18 cellular contexts compared by ENCODE assay signal in genomic region chr17:82375359-82376041, GRCh38. TPM values are rescaled to one million over a fixed set of nuclear protein-coding genes. Genes with fewer than 3 reads are reported as not detected.
DNase-seq lines count a peak whose midpoint lies in the region; ATAC-seq, FAIRE-seq and TF ChIP-seq lines count a peak whose summit lies in the region.
"Had no signal": no experiment of that assay in that cellular context is flagged by ENCODE, and none has a peak within 500 bp of the region (broad histone marks: within the 10 kb centered on the region; RNA-seq: fewer than 3 reads in every experiment).

No MANE protein-coding gene starts in this region.

- H3K4me1 ChIP-seq in H1 (replicated peaks in 1 of 4; ENCODE audit: control insufficient read depth in 3 of 4, insufficient read depth in 4 of 4, low read length in 3 of 4): peaks cover 0 to 3% (median 0%) of the 10 kb centered on the region in 4 experiments; a peak in 2 of 7 replicates
- H3K4me1 ChIP-seq in osteoblast (ENCODE audit: insufficient read depth, low read length): no peaks in the 10 kb centered on the region
- peaks cover 0 to 21% (median 9%) of the 10 kb centered on the region in 3 donors for H3K4me1 ChIP-seq in gastroesophageal sphincter

- no peak overlapping the region for H3K4ac ChIP-seq in H1 (replicated peaks; ENCODE audit: insufficient read length, low read depth, low read length)

- H3K4me2 ChIP-seq in H1 (ENCODE audit: insufficient read depth in 1 of 2, low read depth in 2 of 2, low read length in 2 of 2) (peak overlapping the region in 1 of 2 experiments; percentile 56; a peak in 1 of 4 replicates), osteoblast (ENCODE audit: insufficient read depth, low read length) (no peak overlapping the region)
- H3K4me2 ChIP-seq: BLaER1 treated with 17β-estradiol and CSF1 and Interleukin-3, amounts not matched to agents 10 nM and 100 nM had no signal

- ATAC-seq in Right ventricle myocardium inferior (no peak), gastroesophageal sphincter (no peak)

- no peak overlapping the region for H2BK5ac ChIP-seq in H1 (ENCODE audit: low read depth, low read length)

- H3K14ac ChIP-seq in H1 (ENCODE audit: insufficient read length): no peak overlapping the region

- H3K79me2 ChIP-seq in H1 (ENCODE audit: control insufficient read depth in 1 of 2, insufficient read depth in 2 of 2, low read length in 2 of 2) (no peaks in the 10 kb centered on the region), osteoblast (ENCODE audit: insufficient read depth, low read length) (no peaks in the 10 kb centered on the region)

- CTCF ChIA-PET in H1 (lab: Charles Lee; ENCODE audit: partially characterized antibody): interaction anchor here (0.9 to 1.0 kb wide), 2 partner anchors 14 to 52 kb away, joined by 3 read pairs; no protein-coding TSS in a partner anchor

- no peak overlapping the region for H3K4me3 ChIP-seq in H7 (ENCODE audit: insufficient read depth, low read depth, low read length)
- H3K4me3 ChIP-seq in H1 (ENCODE audit: extremely low read depth in 1 of 4, insufficient read depth in 2 of 4, low read depth in 3 of 4, low read length in 4 of 4): peak overlapping the region in 1 of 4 experiments; percentile 30; a peak in 2 of 8 replicates
- H3K4me3 ChIP-seq in osteoblast (ENCODE audit: insufficient read depth, low read length): no peak overlapping the region
- H3K4me3 ChIP-seq in gastroesophageal sphincter: no peak overlapping the region
- H3K4me3 ChIP-seq: BLaER1 treated with 17β-estradiol and CSF1 and Interleukin-3, amounts not matched to agents 10 nM and 100 nM; GM23248 had no signal

- peaks cover 7% of the 10 kb centered on the region; the same call in 1 of the 2 replicates for H3K23me2 ChIP-seq in H1 (ENCODE audit: low read depth, low read length)

- H2AFZ ChIP-seq in H1 (ENCODE audit: low read length): no peak overlapping the region
- no peak overlapping the region for H2AFZ ChIP-seq in osteoblast (ENCODE audit: low read length)
- H2AFZ ChIP-seq: GM23248 had no signal

- H3K56ac ChIP-seq in H1 (replicated peaks; ENCODE audit: insufficient read length, low read depth, low read length): no peak overlapping the region

- DNase-seq in Right ventricle myocardium inferior (ENCODE audit: missing footprints): peak; percentile 46
- no peak for DNase-seq in cardiac septum (ENCODE audit: low spot score)
- DNase-seq in H7: peak; percentile 67
- no peak for DNase-seq in H1 (ENCODE audit: low read depth in 1 of 2, low spot score in 2 of 2)
- peak; percentile 74 for DNase-seq in osteoblast (ENCODE audit: insufficient read length, low spot score, missing footprints)
- DNase-seq in DMS79 (lab: John Stamatoyannopoulos, UW): no peak
- DNase-seq in GM13977 (ENCODE audit: low spot score): no peak
- DNase-seq: 8988T; AML-193; CD4-positive, CD25-positive, alpha-beta regulatory T cell; GM23248; HCEC 1CT had no signal

- no peak overlapping the region for H2AK5ac ChIP-seq in H1 (ENCODE audit: low read depth, low read length)

- H3K18ac ChIP-seq in H1 (ENCODE audit: extremely low read depth, low read length): no peak overlapping the region

- no peak overlapping the region for H3K23ac ChIP-seq in H1 (ENCODE audit: insufficient read length)

- in situ Hi-C loops in GM13977 (cut with MboI; ENCODE audit: low pct_unique_long_range_greater_than_20kb, low sequenced_read_pairs, unreplicated experiment): no loop called here

- no peak for TF ChIP-seq POLR2A in H1 (IDR thresholded peaks at IDR 0.05; ENCODE audit: control extremely low read depth in 1 of 2, low read depth in 2 of 2, low read length in 2 of 2)
- no peak for TF ChIP-seq POLR2A in gastroesophageal sphincter (IDR thresholded peaks at IDR 0.05)

- H2BK120ac ChIP-seq in H1 (replicated peaks; ENCODE audit: low read depth, low read length): no peak overlapping the region

- no peak for TF ChIP-seq RAD21 in H1 (IDR thresholded peaks at IDR 0.05 in 1 of 2, conservative IDR thresholded peaks at IDR 0.05 in 1 of 2; ENCODE audit: low read depth in 2 of 2, low read length in 2 of 2)

- H3K9me3 ChIP-seq in H1 (ENCODE audit: insufficient read depth in 2 of 2, low read depth in 1 of 2, low read length in 1 of 2): no peaks in the 10 kb centered on the region; a peak in 1 of 4 replicates
- H3K9me3 ChIP-seq in osteoblast (ENCODE audit: low read depth, low read length): no peaks in the 10 kb centered on the region
- no peaks in the 10 kb centered on the region for H3K9me3 ChIP-seq in gastroesophageal sphincter
- H3K9me3 ChIP-seq: BLaER1 treated with 17β-estradiol and CSF1 and Interleukin-3, amounts not matched to agents 10 nM and 100 nM had no signal

- WGBS in H1 (ENCODE audit: extremely low coverage in 1 of 2, insufficient coverage in 1 of 2, insufficient read length in 1 of 2, insufficient replicate concordance in 2 of 2, low coverage in 1 of 2, low lambda C conversion rate in 2 of 2, missing lambda C conversion rate in 1 of 2), 2 experiments: 87% methylated on average over 25 of the region's 46 CpGs; no CpG with 5 or more reads in 1 of the 2 experiments
- WGBS in gastroesophageal sphincter (ENCODE audit: low coverage in 1 of 2), 2 donors: no CpG with 5 or more reads among the region's 46 CpGs

- no peak overlapping the region for H3K27ac ChIP-seq in H1 (ENCODE audit: low read depth, low read length)
- no peak overlapping the region for H3K27ac ChIP-seq in osteoblast (ENCODE audit: low read depth, low read length)
- H3K27ac ChIP-seq in gastroesophageal sphincter: no peak overlapping the region
- H3K27ac ChIP-seq: BLaER1 treated with 17β-estradiol and CSF1 and Interleukin-3, amounts not matched to agents 10 nM and 100 nM; GM23248 had no signal

- H3K27me3 ChIP-seq in H7 (ENCODE audit: control insufficient read depth, insufficient read depth, low read length): peaks cover 21% of the 10 kb centered on the region
- peaks cover 29 to 55% (median 45%) of the 10 kb centered on the region in 4 experiments for H3K27me3 ChIP-seq in H1 (replicated peaks in 1 of 4; ENCODE audit: control insufficient read depth in 3 of 4, extremely low read depth in 1 of 4, insufficient read depth in 3 of 4, low read length in 3 of 4)
- H3K27me3 ChIP-seq in osteoblast (ENCODE audit: insufficient read depth, low read length): peaks cover 65% of the 10 kb centered on the region
- H3K27me3 ChIP-seq in gastroesophageal sphincter: peaks cover 96% of the 10 kb centered on the region

- H4K8ac ChIP-seq in H1 (ENCODE audit: extremely low read depth, insufficient read depth, low read length): peak overlapping the region; percentile 68; the same call in 1 of the 2 replicates

- TF ChIP-seq EP300 in H1 (IDR thresholded peaks at IDR 0.05; ENCODE audit: borderline replicate concordance in 1 of 2, low read depth in 2 of 2, low read length in 2 of 2) (no peak), gastroesophageal sphincter (IDR thresholded peaks at IDR 0.05) (no peak)

- no peaks in the 10 kb centered on the region for H3K79me1 ChIP-seq in H1 (ENCODE audit: low read depth, low read length)

- TF ChIP-seq CTCF in H1 (IDR thresholded peaks at IDR 0.05; ENCODE audit: control extremely low read depth in 1 of 3, insufficient read depth in 1 of 3, low read depth in 1 of 3, low read length in 3 of 3) (no peak), osteoblast (IDR thresholded peaks at IDR 0.05; ENCODE audit: extremely low read depth, low read depth, low read length) (no peak), GM13977 (IDR thresholded peaks at IDR 0.05; ENCODE audit: extremely low read depth, insufficient read depth, missing control alignments) (no peak), gastroesophageal sphincter (IDR thresholded peaks at IDR 0.05) (no peak)

- intact Hi-C loops in Right ventricle myocardium inferior (cut with DNase I): no loop called here
- intact Hi-C loops in cardiac septum (cut with DNase I): no loop called here

- H4K91ac ChIP-seq in H1 (replicated peaks; ENCODE audit: insufficient read length, low read length): no peak overlapping the region

- H4K5ac ChIP-seq in H1 (ENCODE audit: insufficient read length, low read depth, low read length): no peak overlapping the region

- no peak overlapping the region for H2BK12ac ChIP-seq in H1 (ENCODE audit: low read depth, low read length)

- H3K36me3 ChIP-seq in H7 (replicated peaks; ENCODE audit: control insufficient read depth, insufficient read depth, low read length) (no peaks in the 10 kb centered on the region), H1 (ENCODE audit: control insufficient read depth in 2 of 4, insufficient read depth in 4 of 4, low read length in 3 of 4) (no peaks in the 10 kb centered on the region), osteoblast (ENCODE audit: insufficient read depth, low read length) (no peaks in the 10 kb centered on the region), gastroesophageal sphincter (no peaks in the 10 kb centered on the region)
- H3K36me3 ChIP-seq: BLaER1 treated with 17β-estradiol and CSF1 and Interleukin-3, amounts not matched to agents 10 nM and 100 nM had no signal

- POLR2A ChIA-PET in H1 (lab: Charles Lee; ENCODE audit: partially characterized antibody): interaction anchor here (3.2 kb wide), 1 partner anchor 9 kb away, joined by 14 read pairs; no protein-coding TSS in a partner anchor

- H4K20me1 ChIP-seq in H1 (replicated peaks in 1 of 2; ENCODE audit: control insufficient read depth in 1 of 2, insufficient read depth in 2 of 2, low read length in 2 of 2) (peaks cover 0 to 4% of the 10 kb centered on the region in 2 experiments), osteoblast (ENCODE audit: insufficient read depth, low read length) (no peaks in the 10 kb centered on the region)

- FAIRE-seq in H1 (lab: Jason Lieb, UNC): no peak
- FAIRE-seq: GM18507 had no signal

- no peak overlapping the region for H2BK20ac ChIP-seq in H1 (ENCODE audit: low read length)

- H3K9ac ChIP-seq in H1 (replicated peaks in 1 of 4; ENCODE audit: extremely low read depth in 1 of 4, low read depth in 3 of 4, low read length in 3 of 4): no peak overlapping the region
- H3K9ac ChIP-seq: BLaER1 treated with 17β-estradiol and CSF1 and Interleukin-3, amounts not matched to agents 10 nM and 100 nM; GM23248 had no signal

- no peak overlapping the region for H2BK15ac ChIP-seq in H1 (ENCODE audit: low read length)

RNA-seq across cellular contexts. Expression of gene UTS2R, which starts 3.9 kb away (rescaled TPM):
- 0.76 TPM for total RNA-seq in Right ventricle myocardium inferior
- 0.51 TPM for total RNA-seq in cardiac septum
- not detected in 2 replicates for total RNA-seq in H7 (2014; rRNA removed; shearing (Covaris generic))
- total RNA-seq in H1 (2021; fragmentation: NEBNext Ultra II Directional; extraction: Animal tissue kit (Norgen Biotek cat#: 25700)): 0.63 TPM in 1 of 2 replicates, not detected in the other
- 0.27 and 0.49 TPM in 2 replicates for polyA plus RNA-seq in H1 (2011; rRNA removed)
- polyA plus RNA-seq in H1 (2011; cell fraction: cytosol; rRNA removed): 0.16 TPM
- polyA plus RNA-seq in H1 (2011; cell fraction: nucleus; rRNA removed): 0.73 TPM
- 0.17 to 0.27 TPM (median 0.20 TPM) in 3 of 4 replicates, not detected in the other for polyA plus RNA-seq in H1 (2012, experiment 1 of 2)
- polyA plus RNA-seq in H1 (2012, experiment 2 of 2): not detected
- 0.47 TPM for polyA plus RNA-seq in H1 (2013, experiment 1 of 2)
- 0.33 TPM for polyA plus RNA-seq in H1 (2013, experiment 2 of 2)
- polyA minus RNA-seq in H1 (2011; rRNA and poly(A)+ RNA removed): not detected in 2 replicates
- polyA minus RNA-seq in H1 (2011; cell fraction: cytosol; rRNA and poly(A)+ RNA removed): not detected
- polyA minus RNA-seq in H1 (2011; cell fraction: nucleus; rRNA and poly(A)+ RNA removed): not detected
- not detected in 2 replicates for total RNA-seq in osteoblast
- not detected for total RNA-seq in gastroesophageal sphincter
- total RNA-seq: CD4-positive, CD25-positive, alpha-beta regulatory T cell; Daoy; GM23248; HT-29 had no signal
- polyA plus RNA-seq: CD4-positive, CD25-positive, alpha-beta regulatory T cell; GM23248; IgD-negative memory B cell had no signal

RNA-seq across cellular contexts. Expression of gene TEX19, which starts 16.5 kb away (rescaled TPM):
- total RNA-seq in Right ventricle myocardium inferior (not detected), cardiac septum (not detected), osteoblast (under 0.01 and 0.29 TPM in 2 replicates), gastroesophageal sphincter (not detected)
- 1.1 and 1.9 TPM in 2 replicates for total RNA-seq in H7 (2014; rRNA removed; shearing (Covaris generic))
- 0.38 and 0.54 TPM in 2 replicates for total RNA-seq in H1 (2021; fragmentation: NEBNext Ultra II Directional; extraction: Animal tissue kit (Norgen Biotek cat#: 25700))
- 0.46 and 0.80 TPM in 2 replicates for polyA plus RNA-seq in H1 (2011; rRNA removed)
- 0.85 TPM for polyA plus RNA-seq in H1 (2011; cell fraction: cytosol; rRNA removed)
- polyA plus RNA-seq in H1 (2011; cell fraction: nucleus; rRNA removed): 0.83 TPM
- polyA plus RNA-seq in H1 (2012, experiment 1 of 2): 0.40 to 1.3 TPM (median 0.64 TPM) in 4 replicates
- 0.38 TPM for polyA plus RNA-seq in H1 (2012, experiment 2 of 2)
- polyA plus RNA-seq in H1 (2013, experiment 1 of 2): 0.28 TPM
- 0.35 TPM for polyA plus RNA-seq in H1 (2013, experiment 2 of 2)
- polyA minus RNA-seq in H1 (2011; rRNA and poly(A)+ RNA removed): 1.6 TPM in 2 replicates
- 0.95 TPM for polyA minus RNA-seq in H1 (2011; cell fraction: cytosol; rRNA and poly(A)+ RNA removed)
- polyA minus RNA-seq in H1 (2011; cell fraction: nucleus; rRNA and poly(A)+ RNA removed): 0.60 TPM
- total RNA-seq: CD4-positive, CD25-positive, alpha-beta regulatory T cell; Daoy; GM23248 had no signal
- polyA plus RNA-seq: CD4-positive, CD25-positive, alpha-beta regulatory T cell; GM23248 had no signal

RNA-seq across cellular contexts. Expression of gene SECTM1, which starts 41.9 kb away (rescaled TPM):
- total RNA-seq in Right ventricle myocardium inferior (4.9 TPM), cardiac septum (2.0 TPM), osteoblast (5.8 and 11.5 TPM in 2 replicates), gastroesophageal sphincter (10 to 100 TPM in 3 of 4 donors, 1 to 10 TPM in 1; 6.1 to 22.3 (median 17.6) TPM)
- 0.44 and 0.94 TPM in 2 replicates for total RNA-seq in H7 (2014; rRNA removed; shearing (Covaris generic))
- total RNA-seq in H1 (2021; fragmentation: NEBNext Ultra II Directional; extraction: Animal tissue kit (Norgen Biotek cat#: 25700)): 0.20 and 0.57 TPM in 2 replicates
- polyA plus RNA-seq in H1 (2011; rRNA removed): 0.46 and 0.65 TPM in 2 replicates
- polyA plus RNA-seq in H1 (2011; cell fraction: cytosol; rRNA removed): 0.69 TPM
- polyA plus RNA-seq in H1 (2011; cell fraction: nucleus; rRNA removed): 0.36 TPM
- 0.42 to 0.99 TPM (median 0.48 TPM) in 3 of 4 replicates, not detected in the other for polyA plus RNA-seq in H1 (2012, experiment 1 of 2)
- polyA plus RNA-seq in H1 (2012, experiment 2 of 2): 0.29 TPM
- polyA plus RNA-seq in H1 (2013, experiment 1 of 2): 0.14 TPM
- polyA plus RNA-seq in H1 (2013, experiment 2 of 2): 0.20 TPM
- polyA minus RNA-seq in H1 (2011; rRNA and poly(A)+ RNA removed): 0.35 and 0.68 TPM in 2 replicates
- polyA minus RNA-seq in H1 (2011; cell fraction: cytosol; rRNA and poly(A)+ RNA removed): not detected
- polyA minus RNA-seq in H1 (2011; cell fraction: nucleus; rRNA and poly(A)+ RNA removed): not detected

RNA-seq across cellular contexts. Expression of gene HEXD, which starts 42.6 kb away (rescaled TPM):
- total RNA-seq in Right ventricle myocardium inferior (14.4 TPM), cardiac septum (14.3 TPM), osteoblast (13.0 and 20.3 TPM in 2 replicates), gastroesophageal sphincter (10 to 100 TPM; 13.9 to 31.9 (median 19.1) TPM)
- 16.6 and 24.6 TPM in 2 replicates for total RNA-seq in H7 (2014; rRNA removed; shearing (Covaris generic))
- total RNA-seq in H1 (2021; fragmentation: NEBNext Ultra II Directional; extraction: Animal tissue kit (Norgen Biotek cat#: 25700)): 20.6 and 24.2 TPM in 2 replicates
- 21.8 and 33.7 TPM in 2 replicates for polyA plus RNA-seq in H1 (2011; rRNA removed)
- polyA plus RNA-seq in H1 (2011; cell fraction: cytosol; rRNA removed): 41.2 TPM
- polyA plus RNA-seq in H1 (2011; cell fraction: nucleus; rRNA removed): 187 TPM
- polyA plus RNA-seq in H1 (2012, experiment 1 of 2): 15.9 to 26.9 TPM (median 22.1 TPM) in 4 replicates
- polyA plus RNA-seq in H1 (2012, experiment 2 of 2): 13.8 TPM
- polyA plus RNA-seq in H1 (2013, experiment 1 of 2): 16.1 TPM
- 12.2 TPM for polyA plus RNA-seq in H1 (2013, experiment 2 of 2)
- 13.2 and 13.6 TPM in 2 replicates for polyA minus RNA-seq in H1 (2011; rRNA and poly(A)+ RNA removed)
- 12.3 TPM for polyA minus RNA-seq in H1 (2011; cell fraction: cytosol; rRNA and poly(A)+ RNA removed)
- 28.0 TPM for polyA minus RNA-seq in H1 (2011; cell fraction: nucleus; rRNA and poly(A)+ RNA removed)

RNA-seq across cellular contexts. Expression of gene OGFOD3, which starts 42.9 kb away (rescaled TPM):
- 23.5 TPM for total RNA-seq in Right ventricle myocardium inferior
- 31.3 TPM for total RNA-seq in cardiac septum
- 26.2 and 28.6 TPM in 2 replicates for total RNA-seq in H7 (2014; rRNA removed; shearing (Covaris generic))
- total RNA-seq in H1 (2021; fragmentation: NEBNext Ultra II Directional; extraction: Animal tissue kit (Norgen Biotek cat#: 25700)): 21.8 and 24.4 TPM in 2 replicates
- polyA plus RNA-seq in H1 (2011; rRNA removed): 21.1 and 27.9 TPM in 2 replicates
- 20.9 TPM for polyA plus RNA-seq in H1 (2011; cell fraction: cytosol; rRNA removed)
- 27.5 TPM for polyA plus RNA-seq in H1 (2011; cell fraction: nucleus; rRNA removed)
- 14.6 to 23.4 TPM (median 20.6 TPM) in 4 replicates for polyA plus RNA-seq in H1 (2012, experiment 1 of 2)
- 14.7 TPM for polyA plus RNA-seq in H1 (2012, experiment 2 of 2)
- 13.6 TPM for polyA plus RNA-seq in H1 (2013, experiment 1 of 2)
- polyA plus RNA-seq in H1 (2013, experiment 2 of 2): 14.7 TPM
- polyA minus RNA-seq in H1 (2011; rRNA and poly(A)+ RNA removed): 18.7 and 20.0 TPM in 2 replicates
- 11.6 TPM for polyA minus RNA-seq in H1 (2011; cell fraction: cytosol; rRNA and poly(A)+ RNA removed)
- 14.3 TPM for polyA minus RNA-seq in H1 (2011; cell fraction: nucleus; rRNA and poly(A)+ RNA removed)
- 25.3 and 27.4 TPM in 2 replicates for total RNA-seq in osteoblast
- total RNA-seq in gastroesophageal sphincter: 10 to 100 TPM; 26.4 to 39.5 (median 28.8) TPM

Comparison
In these comparisons a context has a peak if more than half of its experiments do, and no peak if none do; other contexts are left out.
1. DNase-seq: peak in Right ventricle myocardium inferior (single experiment), H7 (single experiment) and osteoblast (single experiment); none in cardiac septum (single experiment), H1 (0 of 2), DMS79 (single experiment) and GM13977 (single experiment).